In the genomic region with DNA sequence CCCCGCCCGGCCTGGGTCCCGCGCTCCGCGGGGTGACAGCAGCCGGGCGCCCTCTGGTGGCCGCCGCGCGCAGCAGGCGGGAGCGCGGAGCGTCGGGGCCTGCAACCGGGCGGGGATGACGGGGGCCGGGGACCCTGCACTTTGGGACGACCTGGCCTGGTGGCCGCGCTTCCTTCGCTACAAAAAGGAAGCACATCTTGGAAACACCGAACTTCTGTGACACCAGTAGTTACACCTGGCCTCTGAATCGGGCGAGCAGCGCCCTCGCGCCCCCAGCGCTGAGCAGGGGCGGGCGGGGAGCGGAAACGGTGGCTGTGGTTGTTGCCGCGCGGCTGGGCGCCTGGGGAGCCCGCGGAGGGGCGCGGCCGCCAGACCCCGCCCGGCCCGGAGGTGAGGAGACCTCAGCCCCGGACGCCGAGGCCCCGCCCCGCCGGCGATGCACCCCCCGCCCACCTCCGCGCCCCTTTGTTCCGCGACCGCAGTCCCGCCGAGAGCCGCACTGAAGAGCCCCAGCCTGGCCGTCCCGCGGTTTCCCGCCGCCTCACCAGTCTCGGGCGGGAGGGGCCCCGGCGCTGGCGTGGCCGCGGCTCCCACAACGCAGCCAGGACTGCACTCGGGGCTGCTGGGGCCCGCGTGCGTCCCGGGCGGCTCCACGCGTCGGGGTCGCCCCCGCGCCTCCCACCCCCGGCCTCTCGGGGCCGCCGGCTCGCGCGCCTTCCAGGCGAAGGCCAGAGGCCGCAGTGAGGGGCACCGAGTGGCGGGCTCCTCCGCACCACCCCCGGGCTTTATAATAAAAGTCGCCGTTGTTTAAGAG, we compare ENCODE assay signal across 8 cellular contexts. TPM values are rescaled to one million over a fixed set of nuclear protein-coding genes. Genes with fewer than 3 reads are reported as not detected.
DNase-seq lines count a peak whose midpoint lies in the region; ATAC-seq and TF ChIP-seq lines count a peak whose summit lies in the region.

No MANE protein-coding gene starts in this region.

- peaks cover 49% of the 10 kb centered on the region for H3K27me3 Mint-ChIP-seq in dendritic cell treated with granulocyte-macrophage colony-stimulating factor and Interleukin-4, amounts not matched to agents 40 ng/mL and 50 ng/mL, for 4 days

- ATAC-seq in HG03045 (IDR thresholded peaks at IDR 0.05; ENCODE audit: unreplicated experiment) (peak; percentile 62), lower lobe of right lung (peak; percentile 88 to 91)

- DNase-seq in AG08395 (ENCODE audit: low spot score) (peak; percentile 82), NCI-H2171 (lab: John Stamatoyannopoulos, UW) (peak; percentile 75), lower lobe of right lung (peak; percentile 77)
- peak; percentile 60 to 67 for DNase-seq in activated CD4-positive, alpha-beta T cell treated with anti-CD3 and anti-CD28 coated beads for 24 hours (ENCODE audit: low read depth in 2 of 2)
- DNase-seq in stimulated activated CD8-positive, alpha-beta memory T cell treated with anti-CD3 and anti-CD28 coated beads, Interleukin-12 subunit alpha, Interleukin-12 subunit beta, amount 100 ng/mL, for 4 hours (ENCODE audit: low read depth) = peak; percentile 61

- peaks cover 27% of the 10 kb centered on the region for H3K4me1 Mint-ChIP-seq in dendritic cell treated with granulocyte-macrophage colony-stimulating factor and Interleukin-4, amounts not matched to agents 40 ng/mL and 50 ng/mL, for 4 days (ENCODE audit: low read depth)

- no peaks in the 10 kb centered on the region for H3K9me3 ChIP-seq in lower lobe of right lung

- H3K4me1 ChIP-seq in lower lobe of right lung = peaks cover 11% of the 10 kb centered on the region

- peak; percentile 69 for TF ChIP-seq CTCF in lower lobe of right lung (IDR thresholded peaks at IDR 0.05)

- H3K36me3 Mint-ChIP-seq in dendritic cell treated with granulocyte-macrophage colony-stimulating factor and Interleukin-4, amounts not matched to agents 40 ng/mL and 50 ng/mL, for 4 days (ENCODE audit: low read depth) = no peaks in the 10 kb centered on the region

- peak overlapping the region; percentile 74 for H3K4me3 Mint-ChIP-seq in dendritic cell treated with granulocyte-macrophage colony-stimulating factor and Interleukin-4, amounts not matched to agents 40 ng/mL and 50 ng/mL, for 4 days

- peak overlapping the region; percentile 74 for H3K4me3 ChIP-seq in lower lobe of right lung

- H3K27me3 ChIP-seq in lower lobe of right lung (ENCODE audit: low read depth) = no peaks in the 10 kb centered on the region

- H3K9me3 Mint-ChIP-seq in dendritic cell treated with granulocyte-macrophage colony-stimulating factor and Interleukin-4, amounts not matched to agents 40 ng/mL and 50 ng/mL, for 4 days = no peaks in the 10 kb centered on the region

- H3K36me3 ChIP-seq in lower lobe of right lung = no peaks in the 10 kb centered on the region

- intact Hi-C loops in dendritic cell treated with granulocyte-macrophage colony-stimulating factor and Interleukin-4, amounts not matched to agents 40 ng/mL and 50 ng/mL, for 4 days (cut with micrococcal nuclease) = loop anchor here (1.0 to 5.0 kb wide), 4 partner anchors 12 to 124 kb away; a partner anchor contains a TSS
- intact Hi-C loops in lower lobe of right lung (cut with DNase I) = loop anchor here (10.0 kb wide), 1 partner anchor 73 kb away; no protein-coding TSS in a partner anchor

- H3K27ac Mint-ChIP-seq in dendritic cell treated with granulocyte-macrophage colony-stimulating factor and Interleukin-4, amounts not matched to agents 40 ng/mL and 50 ng/mL, for 4 days = peak overlapping the region; percentile 78

- peak overlapping the region; percentile 86 for H3K27ac ChIP-seq in lower lobe of right lung

- TF ChIP-seq POLR2A in GM18526 (IDR thresholded peaks at IDR 0.05; ENCODE audit: extremely low read depth, insufficient read length) = peak; percentile 63

RNA-seq across cellular contexts. Expression of a gene that starts 59.3 kb away (rescaled TPM):
- total RNA-seq in lower lobe of right lung = 504 TPM

Comparison
In these comparisons a context has a peak if more than half of its experiments do, and no peak if none do; other contexts are left out.
1. Peak in every context shown above with its lines: DNase-seq, ATAC-seq, H3K4me3 ChIP-seq and H3K27ac ChIP-seq.